In genomic region chr7:42348627-42349026, GRCh38 we compare ENCODE assay signal across 27 cellular contexts.
"Had no signal": no experiment of that assay in that cellular context is flagged by ENCODE, and none has a peak within 500 bp of the region (broad histone marks: within the 10 kb centered on the region; RNA-seq: fewer than 3 reads in every experiment).

No MANE protein-coding gene starts in this region.

- H3K4me3 Mint-ChIP-seq: activated naive CD4-positive, alpha-beta T cell treated with anti-CD3 and anti-CD28 coated beads, Interleukin-2, amount 10 ng/mL, durations not matched to agents 7 days and 5 days; immature natural killer cell; natural killer cell; stimulated activated memory B cell treated with anti-CD40 and anti-IgM and Interleukin-4, amounts not matched to agents 10 μg/mL and 1 μg/mL and 100 μg/mL, for 72 hours had no signal

- ATAC-seq: gastrocnemius medialis; natural killer cell; pancreas; right lobe of liver; stimulated activated memory B cell treated with anti-CD40 and anti-IgM and Interleukin-4, amounts not matched to agents 10 μg/mL and 1 μg/mL and 100 μg/mL, for 72 hours had no signal

- H3K4me2 ChIP-seq: smooth muscle cell had no signal

- H3K4me1 ChIP-seq: pancreas, right lobe of liver had no signal

- DNase-seq: activated CD4-positive, alpha-beta T cell treated with anti-CD3 and anti-CD28 coated beads, Interleukin-2, amount 50 U/mL, for 1 hour; activated CD4-positive, CD25-positive, alpha-beta regulatory T cell treated with anti-CD3 and anti-CD28 coated beads, Interleukin-2, amount 50 U/mL, for 72 hours; activated CD8-positive, alpha-beta memory T cell treated with anti-CD3 and anti-CD28 coated beads for 24 hours; activated CD8-positive, alpha-beta memory T cell treated with anti-CD3 and anti-CD28 coated beads, Interleukin-2, amount 50 U/mL, for 48 hours; activated effector memory CD4-positive, alpha-beta T cell treated with Interleukin-2 at 50 U/mL for 16 hours; activated naive CD4-positive, alpha-beta T cell treated with anti-CD3 and anti-CD28 coated beads, Interleukin-2, amount 10 ng/mL, durations not matched to agents 7 days and 5 days; activated T-cell treated with anti-CD3 and anti-CD28 coated beads, Interleukin-2, amount 50 U/mL, for 48 hours; dermis blood vessel endothelial cell; effector memory CD4-positive, alpha-beta T cell; esophagus squamous epithelium; gastrocnemius medialis; heart left ventricle; immature natural killer cell; kidney glomerular epithelial cell; mesenchymal stem cell; natural killer cell; pancreas; right lobe of liver; stimulated activated CD4-positive, alpha-beta T cell treated with anti-CD3 and anti-CD28 coated beads, Interleukin-4, amount 100 ng/mL, for 24 hours; SW 1271; T-helper 2 cell had no signal

- H3K27ac ChIP-seq: cardiac muscle cell, esophagus squamous epithelium, gastrocnemius medialis, heart left ventricle, neutrophil, pancreas, right lobe of liver, thoracic aorta, VCaP had no signal

- H3K4me1 Mint-ChIP-seq: activated naive CD4-positive, alpha-beta T cell treated with anti-CD3 and anti-CD28 coated beads, Interleukin-2, amount 10 ng/mL, durations not matched to agents 7 days and 5 days; immature natural killer cell; natural killer cell; stimulated activated memory B cell treated with anti-CD40 and anti-IgM and Interleukin-4, amounts not matched to agents 10 μg/mL and 1 μg/mL and 100 μg/mL, for 72 hours had no signal

- H3K27me3 Mint-ChIP-seq: activated naive CD4-positive, alpha-beta T cell treated with anti-CD3 and anti-CD28 coated beads, Interleukin-2, amount 10 ng/mL, durations not matched to agents 7 days and 5 days; stimulated activated memory B cell treated with anti-CD40 and anti-IgM and Interleukin-4, amounts not matched to agents 10 μg/mL and 1 μg/mL and 100 μg/mL, for 72 hours had no signal

- H3K9me3 ChIP-seq: esophagus squamous epithelium, gastrocnemius medialis, heart left ventricle, neutrophil, pancreas, right lobe of liver, thoracic aorta had no signal

- H3K27ac Mint-ChIP-seq: activated naive CD4-positive, alpha-beta T cell treated with anti-CD3 and anti-CD28 coated beads, Interleukin-2, amount 10 ng/mL, durations not matched to agents 7 days and 5 days; immature natural killer cell; natural killer cell; stimulated activated memory B cell treated with anti-CD40 and anti-IgM and Interleukin-4, amounts not matched to agents 10 μg/mL and 1 μg/mL and 100 μg/mL, for 72 hours had no signal

- H3K4me3 ChIP-seq: cardiac muscle cell, esophagus squamous epithelium, gastrocnemius medialis, heart left ventricle, pancreas, right lobe of liver, smooth muscle cell, thoracic aorta had no signal

- H3K36me3 ChIP-seq: cardiac muscle cell, esophagus squamous epithelium, gastrocnemius medialis, heart left ventricle, neutrophil, pancreas, right lobe of liver, thoracic aorta had no signal

- H3K36me3 Mint-ChIP-seq: activated naive CD4-positive, alpha-beta T cell treated with anti-CD3 and anti-CD28 coated beads, Interleukin-2, amount 10 ng/mL, durations not matched to agents 7 days and 5 days; immature natural killer cell; natural killer cell; stimulated activated memory B cell treated with anti-CD40 and anti-IgM and Interleukin-4, amounts not matched to agents 10 μg/mL and 1 μg/mL and 100 μg/mL, for 72 hours had no signal

- FAIRE-seq: pancreas had no signal

- H3K27me3 ChIP-seq: cardiac muscle cell, esophagus squamous epithelium, gastrocnemius medialis, heart left ventricle, neutrophil, pancreas, right lobe of liver had no signal

- H3K9me3 Mint-ChIP-seq: natural killer cell had no signal
